9 cellular contexts compared by ENCODE assay signal in genomic region chr6:154039231-154039842, GRCh38. TPM values are rescaled to one million over a fixed set of nuclear protein-coding genes. Genes with fewer than 3 reads are reported as not detected.
A peak's percentile ranks its signal among the peaks of the same experiment; 100 is the strongest.
DNase-seq lines count a peak whose midpoint lies in the region; ATAC-seq lines count a peak whose summit lies in the region.
"Had no signal": no experiment of that assay in that cellular context is flagged by ENCODE, and none has a peak within 500 bp of the region (broad histone marks: within the 10 kb centered on the region; RNA-seq: fewer than 3 reads in every experiment).

Gene OPRM1 (plus strand): TSS chr6:154039240. CDS start chr6:154039545, 305 bp downstream.

- CTCF ChIA-PET in activated naive CD4-positive, alpha-beta T cell treated with anti-CD3 and anti-CD28 coated beads for 36 hours (lab: Charles Lee): no interaction called here

- H3K9me3 Mint-ChIP-seq in activated naive CD4-positive, alpha-beta T cell treated with anti-CD3 and anti-CD28 coated beads for 36 hours: no peaks in the 10 kb centered on the region

- no peak within 1 kb of the TSS for H3K27ac Mint-ChIP-seq in activated naive CD4-positive, alpha-beta T cell treated with anti-CD3 and anti-CD28 coated beads for 36 hours

- no peaks in the 10 kb centered on the region for H3K4me1 Mint-ChIP-seq in activated naive CD4-positive, alpha-beta T cell treated with anti-CD3 and anti-CD28 coated beads for 36 hours (ENCODE audit: low read depth)

- H3K4me3 ChIP-seq in iPS-15b (ENCODE audit: low read depth, low read length): peak within 1 kb of the TSS; percentile 76

- intact Hi-C loops in activated naive CD4-positive, alpha-beta T cell treated with anti-CD3 and anti-CD28 coated beads for 36 hours (cut with micrococcal nuclease): no loop called here

- no peaks in the 10 kb centered on the region for H3K36me3 ChIP-seq in iPS-15b (ENCODE audit: control insufficient read depth, insufficient read depth, low read length)

- no peak within 1 kb of the TSS for H3K4me3 Mint-ChIP-seq in activated naive CD4-positive, alpha-beta T cell treated with anti-CD3 and anti-CD28 coated beads for 36 hours

- no peak within 1 kb of the TSS for H3K9ac ChIP-seq in iPS-15b (ENCODE audit: low read depth, low read length)

- H3K4me1 ChIP-seq in iPS-15b (ENCODE audit: control insufficient read depth, insufficient read depth, low read length): no peaks in the 10 kb centered on the region

- H3K27me3 Mint-ChIP-seq in activated naive CD4-positive, alpha-beta T cell treated with anti-CD3 and anti-CD28 coated beads for 36 hours (ENCODE audit: low read depth): peaks cover 32% of the 10 kb centered on the region

- peaks cover 23% of the 10 kb centered on the region for H3K27me3 ChIP-seq in iPS-15b (ENCODE audit: control insufficient read depth, insufficient read depth, low read length)

- no peaks in the 10 kb centered on the region for H3K9me3 ChIP-seq in iPS-15b (ENCODE audit: control insufficient read depth, insufficient read depth, low read length)

- peak; percentile 7 for DNase-seq in Ammon's horn (ENCODE audit: low spot score)
- peak; percentile 63 for DNase-seq in activated naive CD4-positive, alpha-beta T cell treated with anti-CD3 and anti-CD28 coated beads for 36 hours
- DNase-seq in stimulated activated CD8-positive, alpha-beta memory T cell treated with anti-CD3 and anti-CD28 coated beads, Interleukin-4, amount 100 ng/mL, for 24 hours (ENCODE audit: low read depth): peak; percentile 2
- no peak for DNase-seq in NCI-H2081 treated with DMSO at 0.1 percent for 48 hours (lab: John Stamatoyannopoulos, UW)
- DNase-seq in SW 1271 (lab: John Stamatoyannopoulos, UW): no peak
- DNase-seq in SW480 (ENCODE audit: low spot score): no peak

- ATAC-seq in HG02759 (IDR thresholded peaks at IDR 0.05; ENCODE audit: unreplicated experiment): peak; percentile 57

- no peaks in the 10 kb centered on the region for H3K36me3 Mint-ChIP-seq in activated naive CD4-positive, alpha-beta T cell treated with anti-CD3 and anti-CD28 coated beads for 36 hours (ENCODE audit: low read depth)

RNA-seq across cellular contexts. Expression of gene OPRM1, which starts in this region (rescaled TPM):
- total RNA-seq in activated naive CD4-positive, alpha-beta T cell treated with anti-CD3 and anti-CD28 coated beads for 36 hours: not detected
- total RNA-seq: pulmonary artery endothelial cell had no signal

Comparison
In these comparisons a context has a peak if more than half of its experiments do, and no peak if none do; other contexts are left out.
1. Peak in DNase-seq in activated naive CD4-positive, alpha-beta T cell treated with anti-CD3 and anti-CD28 coated beads for 36 hours; RNA of the gene not detected or under 1 TPM.
2. DNase-seq: peak in Ammon's horn (single experiment) and stimulated activated CD8-positive, alpha-beta memory T cell treated with anti-CD3 and anti-CD28 coated beads, Interleukin-4, amount 100 ng/mL, for 24 hours (single experiment); none in NCI-H2081 treated with DMSO at 0.1 percent for 48 hours (single experiment), SW 1271 (0 of 2) and SW480 (single experiment).